Comparison of ENCODE assay signal across 22 cellular contexts in the genomic region with DNA sequence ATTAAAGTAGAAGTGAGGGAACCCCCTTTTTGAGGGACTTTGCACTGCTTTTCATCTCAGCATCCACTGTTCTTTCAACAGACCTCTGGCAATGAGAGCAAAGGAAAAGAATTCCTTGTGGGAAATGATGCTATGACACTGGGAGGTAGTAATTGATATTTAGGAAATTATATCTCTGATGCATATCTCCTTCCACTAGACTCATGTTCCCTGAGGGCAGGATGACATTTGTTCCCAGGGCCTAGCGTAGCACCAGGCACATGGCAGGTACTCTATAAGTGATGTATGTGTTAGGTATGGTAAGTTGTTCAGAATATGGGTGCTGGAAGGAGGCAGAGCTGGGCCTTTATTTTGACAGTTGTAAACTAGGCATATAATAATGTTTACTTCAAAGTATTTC.
"Had no signal": no experiment of that assay in that cellular context is flagged by ENCODE, and none has a peak within 500 bp of the region (broad histone marks: within the 10 kb centered on the region; RNA-seq: fewer than 3 reads in every experiment).

No MANE protein-coding gene starts in this region.

- H3K27me3 ChIP-seq: ovary, right lobe of liver, stomach, upper lobe of left lung had no signal

- H3K36me3 ChIP-seq: lower lobe of right lung, ovary, right lobe of liver, stomach, upper lobe of left lung had no signal

- H3K27ac ChIP-seq: lower lobe of right lung, ovary, right lobe of liver, upper lobe of left lung, VCaP had no signal

- ATAC-seq: lower lobe of right lung, right lobe of liver had no signal

- H3K4me3 ChIP-seq: lower lobe of right lung, ovary, right lobe of liver, stomach, upper lobe of left lung had no signal

- H3K9me3 ChIP-seq: lower lobe of right lung, ovary, right lobe of liver, stomach, upper lobe of left lung had no signal

- FAIRE-seq: small intestine had no signal

- H3K4me1 ChIP-seq: right lobe of liver had no signal

- DNase-seq: activated CD4-positive, alpha-beta T cell treated with anti-CD3 and anti-CD28 coated beads, Interleukin-2, amount 50 U/mL, for 1 hour; activated CD4-positive, CD25-positive, alpha-beta regulatory T cell treated with anti-CD3 and anti-CD28 coated beads, Interleukin-2, amount 50 U/mL, for 72 hours; activated CD8-positive, alpha-beta memory T cell treated with anti-CD3 and anti-CD28 coated beads for 24 hours; activated CD8-positive, alpha-beta memory T cell treated with anti-CD3 and anti-CD28 coated beads, Interleukin-2, amount 50 U/mL, for 48 hours; activated effector memory CD4-positive, alpha-beta T cell treated with Interleukin-2 at 50 U/mL for 16 hours; activated naive CD4-positive, alpha-beta T cell treated with anti-CD3 and anti-CD28 coated beads, Interleukin-2, amount 50 U/mL, for 16 hours; activated T-cell treated with anti-CD3 and anti-CD28 coated beads, Interleukin-2, amount 50 U/mL, for 48 hours; aorta; dermis blood vessel endothelial cell; effector memory CD4-positive, alpha-beta T cell; foreskin fibroblast; hypothalamus; islet precursor cell; lower lobe of right lung; ovary; right lobe of liver; small intestine; stimulated activated CD4-positive, alpha-beta T cell treated with anti-CD3 and anti-CD28 coated beads, Interleukin-4, amount 100 ng/mL, for 1 hour; stomach; T-helper 2 cell; upper lobe of left lung had no signal
